ENCODE assay signal across 11 cellular contexts in the genomic region with DNA sequence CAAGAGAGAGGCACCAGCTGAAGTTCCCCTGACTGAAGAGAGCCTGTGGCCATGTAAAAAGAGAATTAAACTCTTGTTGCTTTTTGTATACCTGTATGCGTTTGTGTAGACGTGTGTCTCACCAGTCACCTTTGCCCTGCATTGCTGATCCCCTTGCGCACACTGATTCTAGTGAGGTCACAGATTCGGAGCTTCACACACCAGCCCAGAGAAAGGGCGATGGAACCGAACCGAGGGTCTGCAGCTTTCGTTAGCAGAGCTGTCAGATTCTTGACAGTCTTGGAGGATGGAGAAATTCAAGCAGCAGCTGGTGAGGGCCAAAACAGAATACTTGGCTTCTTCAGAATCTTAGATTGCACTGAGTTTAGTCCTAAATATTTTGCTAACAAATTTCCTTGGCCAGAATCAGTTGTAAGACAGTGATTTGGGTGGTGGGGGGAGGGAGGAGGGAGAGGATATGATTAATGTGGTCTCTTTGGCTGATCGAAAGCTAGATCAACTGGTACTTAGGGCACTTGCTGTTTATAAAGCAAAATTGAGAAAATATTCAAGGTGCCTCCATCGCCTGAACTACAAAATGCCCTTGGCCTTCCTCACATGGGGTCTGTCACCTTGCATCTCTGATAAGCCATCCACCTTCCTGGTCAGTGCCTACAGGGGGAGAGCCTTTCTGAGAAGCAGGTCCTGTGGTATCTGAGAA.
A peak's percentile ranks its signal among the peaks of the same experiment; 100 is the strongest.
DNase-seq lines count a peak whose midpoint lies in the region; ATAC-seq and TF ChIP-seq lines count a peak whose summit lies in the region.
"Had no signal": no experiment of that assay in that cellular context is flagged by ENCODE, and none has a peak within 500 bp of the region (broad histone marks: within the 10 kb centered on the region; RNA-seq: fewer than 3 reads in every experiment).

No MANE protein-coding gene starts in this region.

- peaks cover 0 to 34% (median 15%) of the 10 kb centered on the region in 4 donors for H3K4me1 Mint-ChIP-seq in CD4-positive, CD25-positive, alpha-beta regulatory T cell
- peaks cover 22% of the 10 kb centered on the region for H3K4me1 Mint-ChIP-seq in central memory CD8-positive, alpha-beta T cell
- peaks cover 41% of the 10 kb centered on the region for H3K4me1 Mint-ChIP-seq in neural crest cell

- H3K4me3 Mint-ChIP-seq in CD4-positive, CD25-positive, alpha-beta regulatory T cell = no peak overlapping the region
- no peak overlapping the region for H3K4me3 Mint-ChIP-seq in central memory CD8-positive, alpha-beta T cell
- H3K4me3 Mint-ChIP-seq in neural crest cell = no peak overlapping the region

- no peaks in the 10 kb centered on the region for H3K36me3 ChIP-seq in CD4-positive, CD25-positive, alpha-beta regulatory T cell (ENCODE audit: control insufficient read depth, insufficient read depth, low read length)
- peaks cover 43% of the 10 kb centered on the region for H3K36me3 ChIP-seq in HUES6 (ENCODE audit: control insufficient read depth, insufficient read depth, low read length)

- no peak overlapping the region for H3K27ac ChIP-seq in CD4-positive, CD25-positive, alpha-beta regulatory T cell (ENCODE audit: insufficient read depth, low read length, poor library complexity, severe bottlenecking)
- H3K27ac ChIP-seq in HUES6 (ENCODE audit: low read depth, low read length) = peak overlapping the region; percentile 85; the same call in 1 of the 2 replicates

- peak overlapping the region; percentile 36 for H3K9ac ChIP-seq in HUES6 (ENCODE audit: low read length)

- no peak for DNase-seq in CD4-positive, CD25-positive, alpha-beta regulatory T cell
- DNase-seq in central memory CD8-positive, alpha-beta T cell (ENCODE audit: low spot score in 2 of 2) = no peak
- no peak for DNase-seq in neural crest cell (ENCODE audit: low read depth, low spot score)
- no peak for DNase-seq in nucleus accumbens (lab: John Stamatoyannopoulos, UW)
- DNase-seq in RPMI8226 = no peak
- DNase-seq: activated naive CD4-positive, alpha-beta T cell treated with Interleukin-2 at 50 U/mL for 16 hours; hippocampal formation had no signal

- no peak for ATAC-seq in CD4-positive, CD25-positive, alpha-beta regulatory T cell (ENCODE audit: low read depth in 2 of 2)
- ATAC-seq in central memory CD8-positive, alpha-beta T cell (replicated peaks; ENCODE audit: extremely low read depth, poor library complexity, severe bottlenecking) = no peak
- ATAC-seq in HG03108 (IDR thresholded peaks at IDR 0.05; ENCODE audit: unreplicated experiment) (no peak), HG03442 (IDR thresholded peaks at IDR 0.05; ENCODE audit: unreplicated experiment) (no peak)

- peaks cover 21% of the 10 kb centered on the region for H3K4me1 ChIP-seq in CD4-positive, CD25-positive, alpha-beta regulatory T cell (ENCODE audit: control insufficient read depth, insufficient read depth, low read length, poor library complexity, severe bottlenecking)
- peaks cover 31% of the 10 kb centered on the region for H3K4me1 ChIP-seq in HUES6 (ENCODE audit: control insufficient read depth, insufficient read depth, low read length)

- H3K9me3 Mint-ChIP-seq in CD4-positive, CD25-positive, alpha-beta regulatory T cell = no peaks in the 10 kb centered on the region
- no peaks in the 10 kb centered on the region for H3K9me3 Mint-ChIP-seq in central memory CD8-positive, alpha-beta T cell
- H3K9me3 Mint-ChIP-seq in neural crest cell = no peaks in the 10 kb centered on the region
- H3K9me3 Mint-ChIP-seq: IgD-negative memory B cell had no signal

- H3K9me3 ChIP-seq in CD4-positive, CD25-positive, alpha-beta regulatory T cell (ENCODE audit: control insufficient read depth in 2 of 2, low read length in 2 of 2) = no peaks in the 10 kb centered on the region
- no peaks in the 10 kb centered on the region for H3K9me3 ChIP-seq in HUES6 (ENCODE audit: control insufficient read depth, insufficient read depth, low read depth, low read length)

- H3K36me3 Mint-ChIP-seq in CD4-positive, CD25-positive, alpha-beta regulatory T cell = no peaks in the 10 kb centered on the region
- H3K36me3 Mint-ChIP-seq in central memory CD8-positive, alpha-beta T cell (ENCODE audit: insufficient read depth) = no peaks in the 10 kb centered on the region
- peaks cover 4% of the 10 kb centered on the region for H3K36me3 Mint-ChIP-seq in neural crest cell (ENCODE audit: low read depth)

- peak overlapping the region in 2 of 3 donors; percentile 75 to 81 for H3K27ac Mint-ChIP-seq in CD4-positive, CD25-positive, alpha-beta regulatory T cell
- H3K27ac Mint-ChIP-seq in central memory CD8-positive, alpha-beta T cell (ENCODE audit: low read depth) = peak overlapping the region; percentile 55
- H3K27ac Mint-ChIP-seq in neural crest cell (ENCODE audit: unreplicated experiment) = peak overlapping the region; percentile 45

- H3K4me3 ChIP-seq in CD4-positive, CD25-positive, alpha-beta regulatory T cell (ENCODE audit: low read depth, low read length) = no peak overlapping the region
- H3K4me3 ChIP-seq in HUES6 (ENCODE audit: low read depth, low read length) = no peak overlapping the region

- no peak for TF ChIP-seq CTCF in neural crest cell (conservative IDR thresholded peaks at IDR 0.05)

- no peaks in the 10 kb centered on the region for H3K27me3 ChIP-seq in CD4-positive, CD25-positive, alpha-beta regulatory T cell (ENCODE audit: control insufficient read depth, insufficient read depth, low read length)
- no peaks in the 10 kb centered on the region for H3K27me3 ChIP-seq in HUES6 (ENCODE audit: control insufficient read depth, insufficient read depth, low read length)

- no peaks in the 10 kb centered on the region for H3K27me3 Mint-ChIP-seq in CD4-positive, CD25-positive, alpha-beta regulatory T cell
- H3K27me3 Mint-ChIP-seq in central memory CD8-positive, alpha-beta T cell = no peaks in the 10 kb centered on the region
- H3K27me3 Mint-ChIP-seq in neural crest cell (ENCODE audit: low read depth) = no peaks in the 10 kb centered on the region
